1 cellular context compared by ENCODE assay signal in genomic region chr11:112222303-112222702, GRCh38.
A peak's percentile ranks its signal among the peaks of the same experiment; 100 is the strongest.
TF ChIP-seq lines count a peak whose summit lies in the region.

No MANE protein-coding gene starts in this region.

TF ChIP-seq in K562, 482 proteins besides CTCF, POLR2A, EP300 and RAD21:
- TF ChIP-seq TCF7L2 (IDR thresholded peaks at IDR 0.05; ENCODE audit: low read depth, low read length) (no peak), SPI1 (IDR thresholded peaks at IDR 0.05; ENCODE audit: borderline replicate concordance, low read depth, low read length) (peak; percentile 61; the same call in 1 of the 2 replicates), TFAM (CRISPR knock-in tag; conservative IDR thresholded peaks at IDR 0.05) (no peak)
